In genomic region chr13:110841846-110842245, GRCh38 we compare ENCODE assay signal across 28 cellular contexts.
A peak's percentile ranks its signal among the peaks of the same experiment; 100 is the strongest.
DNase-seq lines count a peak whose midpoint lies in the region; ATAC-seq, FAIRE-seq and TF ChIP-seq lines count a peak whose summit lies in the region.
"Had no signal": no experiment of that assay in that cellular context is flagged by ENCODE, and none has a peak within 500 bp of the region (broad histone marks: within the 10 kb centered on the region; RNA-seq: fewer than 3 reads in every experiment).

No MANE protein-coding gene starts in this region.

- H3K36me3 ChIP-seq in bronchial epithelial cell (ENCODE audit: control insufficient read depth, insufficient read depth, low read length) (no peaks in the 10 kb centered on the region), mesendoderm (ENCODE audit: control insufficient read depth, insufficient read depth, low read length) (no peaks in the 10 kb centered on the region)
- H3K36me3 ChIP-seq: BE2C, heart left ventricle, transverse colon had no signal

- no peaks in the 10 kb centered on the region for H3K79me2 ChIP-seq in mesendoderm (ENCODE audit: control insufficient read depth, insufficient read depth, low read length)

- H4K8ac ChIP-seq in mesendoderm (ENCODE audit: low read depth, low read length): no peak overlapping the region

- no peak for TF ChIP-seq POLR2A in GM12892 (IDR thresholded peaks at IDR 0.05; ENCODE audit: low read depth, low read length)

- no peak overlapping the region for H4K5ac ChIP-seq in mesendoderm (ENCODE audit: low read length)

- H3K36me3 Mint-ChIP-seq in activated naive CD8-positive, alpha-beta T cell treated with anti-CD3 and anti-CD28 coated beads, Interleukin-2, amount 50 U/mL, for 24 hours (ENCODE audit: low read depth): peaks cover 5% of the 10 kb centered on the region
- H3K36me3 Mint-ChIP-seq: stimulated activated effector memory CD8-positive, alpha-beta T cell treated with anti-CD3 and anti-CD28 coated beads, Interleukin-12 subunit alpha, Interleukin-12 subunit beta, amount 100 ng/mL, for 72 hours had no signal

- no peak overlapping the region for H3K9ac ChIP-seq in mesendoderm (ENCODE audit: low read length)

- no peaks in the 10 kb centered on the region for H3K9me3 Mint-ChIP-seq in activated naive CD8-positive, alpha-beta T cell treated with anti-CD3 and anti-CD28 coated beads, Interleukin-2, amount 50 U/mL, for 24 hours
- H3K9me3 Mint-ChIP-seq: activated T-helper 2 cell treated with anti-CD3 and anti-CD28 coated beads, Interferon-gamma antibody, Interleukin-2, Interleukin-4, amounts not matched to agents 10 μg/mL and 5 μg/mL and 100 μg/mL, durations not matched to agents 14 hours and 24 hours and 36 hours; stimulated activated effector memory CD8-positive, alpha-beta T cell treated with anti-CD3 and anti-CD28 coated beads, Interleukin-12 subunit alpha, Interleukin-12 subunit beta, amount 100 ng/mL, for 72 hours had no signal

- no peak overlapping the region for H3K27ac Mint-ChIP-seq in activated naive CD8-positive, alpha-beta T cell treated with anti-CD3 and anti-CD28 coated beads, Interleukin-2, amount 50 U/mL, for 24 hours
- H3K27ac Mint-ChIP-seq: activated naive CD4-positive, alpha-beta T cell treated with anti-CD3 and anti-CD28 coated beads, Interleukin-2, amount 50 U/mL, for 72 hours; activated T-helper 2 cell treated with anti-CD3 and anti-CD28 coated beads, Interferon-gamma antibody, Interleukin-2, Interleukin-4, amounts not matched to agents 10 μg/mL and 5 μg/mL and 100 μg/mL, durations not matched to agents 14 hours and 24 hours and 36 hours; CD8-positive, alpha-beta memory T cell; nephron; stimulated activated effector memory CD8-positive, alpha-beta T cell treated with anti-CD3 and anti-CD28 coated beads, Interleukin-12 subunit alpha, Interleukin-12 subunit beta, amount 100 ng/mL, for 72 hours had no signal

- no peaks in the 10 kb centered on the region for H3K4me1 Mint-ChIP-seq in activated naive CD8-positive, alpha-beta T cell treated with anti-CD3 and anti-CD28 coated beads, Interleukin-2, amount 50 U/mL, for 24 hours
- H3K4me1 Mint-ChIP-seq: CD8-positive, alpha-beta memory T cell; stimulated activated effector memory CD8-positive, alpha-beta T cell treated with anti-CD3 and anti-CD28 coated beads, Interleukin-12 subunit alpha, Interleukin-12 subunit beta, amount 100 ng/mL, for 72 hours had no signal

- H3K4me2 ChIP-seq in mesendoderm (ENCODE audit: low read length): no peak overlapping the region

- peaks cover 2% of the 10 kb centered on the region for H3K27me3 ChIP-seq in bronchial epithelial cell (ENCODE audit: control insufficient read depth, insufficient read depth, low read length)
- H3K27me3 ChIP-seq in mesendoderm (ENCODE audit: insufficient read depth, low read length, poor library complexity): no peaks in the 10 kb centered on the region

- no peak overlapping the region for H3K56ac ChIP-seq in mesendoderm (ENCODE audit: low read length)

- H2AK5ac ChIP-seq in mesendoderm (ENCODE audit: low read length): no peak overlapping the region

- no CpG with 5 or more reads among the region's 3 CpGs for WGBS in mesendoderm (ENCODE audit: extremely low coverage, insufficient coverage, low lambda C conversion rate)

- H3K4me3 Mint-ChIP-seq in activated naive CD8-positive, alpha-beta T cell treated with anti-CD3 and anti-CD28 coated beads, Interleukin-2, amount 50 U/mL, for 24 hours: no peak overlapping the region
- H3K4me3 Mint-ChIP-seq: CD8-positive, alpha-beta memory T cell; nephron; stimulated activated effector memory CD8-positive, alpha-beta T cell treated with anti-CD3 and anti-CD28 coated beads, Interleukin-12 subunit alpha, Interleukin-12 subunit beta, amount 100 ng/mL, for 72 hours had no signal

- no peaks in the 10 kb centered on the region for H3K4me1 ChIP-seq in mesendoderm (ENCODE audit: control insufficient read depth, low read depth, low read length)
- H3K4me1 ChIP-seq: BE2C, heart left ventricle, transverse colon had no signal

- no peak overlapping the region for H3K4ac ChIP-seq in mesendoderm (ENCODE audit: low read depth, low read length)

- H3K18ac ChIP-seq in mesendoderm (ENCODE audit: low read length): no peak overlapping the region

- DNase-seq in ELR (ENCODE audit: low read depth): peak; percentile 81
- peak; percentile 95 for DNase-seq in M059J (ENCODE audit: low read depth)
- DNase-seq in bronchial epithelial cell (ENCODE audit: low read depth): peak; percentile 84
- peak; percentile 56 for DNase-seq in mesendoderm
- DNase-seq in activated naive CD8-positive, alpha-beta T cell treated with anti-CD3 and anti-CD28 coated beads, Interleukin-2, amount 50 U/mL, for 24 hours: no peak
- DNase-seq in GM12892 (ENCODE audit: insufficient read length): no peak
- DNase-seq: ACHN; activated CD4-positive, alpha-beta T cell treated with anti-CD3 and anti-CD28 coated beads for 48 hours; anterior cingulate cortex; BE2C; CD8-positive, alpha-beta memory T cell; DMS 273 treated with DMSO at 0.1 percent for 48 hours; heart left ventricle; KG1; kidney glomerular epithelial cell; NCI-H1417; NCI-H2029 treated with DMSO at 0.1 percent for 48 hours; NCI-H2227 treated with DMSO at 0.1 percent for 48 hours; transverse colon had no signal

- no peaks in the 10 kb centered on the region for H3K79me1 ChIP-seq in mesendoderm (ENCODE audit: low read length)

- no peak overlapping the region for H2BK15ac ChIP-seq in mesendoderm (replicated peaks; ENCODE audit: low read depth)

- no peak overlapping the region for H2BK120ac ChIP-seq in mesendoderm (ENCODE audit: low read depth, low read length)

- no peak for TF ChIP-seq CTCF in bronchial epithelial cell (IDR thresholded peaks at IDR 0.05; ENCODE audit: insufficient read depth, low read length, severe bottlenecking)

- no peak overlapping the region for H3K27ac ChIP-seq in mesendoderm (ENCODE audit: low read depth, low read length)
- H3K27ac ChIP-seq: heart left ventricle, transverse colon had no signal

- no peak for ATAC-seq in HG02973 (IDR thresholded peaks at IDR 0.05; ENCODE audit: unreplicated experiment)
- no peak for ATAC-seq in activated naive CD8-positive, alpha-beta T cell treated with anti-CD3 and anti-CD28 coated beads, Interleukin-2, amount 50 U/mL, for 24 hours
- no peak for ATAC-seq in GM19452 (IDR thresholded peaks at IDR 0.05; ENCODE audit: unreplicated experiment)
- ATAC-seq: activated naive CD4-positive, alpha-beta T cell treated with anti-CD3 and anti-CD28 coated beads, Interleukin-2, amount 50 U/mL, for 72 hours; heart left ventricle; Panc1; stimulated activated effector memory CD8-positive, alpha-beta T cell treated with anti-CD3 and anti-CD28 coated beads, Interleukin-12 subunit alpha, Interleukin-12 subunit beta, amount 100 ng/mL, for 72 hours had no signal

- no peak overlapping the region for H3K4me3 ChIP-seq in bronchial epithelial cell (ENCODE audit: low read depth, low read length)
- H3K4me3 ChIP-seq in mesendoderm (ENCODE audit: low read length): no peak overlapping the region
- H3K4me3 ChIP-seq: heart left ventricle, lung, transverse colon had no signal

- H3K23ac ChIP-seq in mesendoderm (ENCODE audit: low read length): no peak overlapping the region

- H2BK5ac ChIP-seq in mesendoderm (ENCODE audit: low read length): no peak overlapping the region

- FAIRE-seq in bronchial epithelial cell (lab: Jason Lieb, UNC): no peak
- FAIRE-seq in GM12892 (lab: Jason Lieb, UNC): no peak
- FAIRE-seq: endothelial cell of umbilical vein had no signal

- H3K27me3 Mint-ChIP-seq in activated naive CD8-positive, alpha-beta T cell treated with anti-CD3 and anti-CD28 coated beads, Interleukin-2, amount 50 U/mL, for 24 hours: peaks cover 23% of the 10 kb centered on the region

Comparison
In these comparisons a context has a peak if more than half of its experiments do, and no peak if none do; other contexts are left out.
1. DNase-seq: peak in ELR (single experiment), M059J (single experiment), bronchial epithelial cell (single experiment) and mesendoderm (single experiment); none in activated naive CD8-positive, alpha-beta T cell treated with anti-CD3 and anti-CD28 coated beads, Interleukin-2, amount 50 U/mL, for 24 hours (single experiment) and GM12892 (single experiment).